8 cellular contexts compared by ENCODE assay signal in genomic region chr10:119541459-119542356, GRCh38. TPM values are rescaled to one million over a fixed set of nuclear protein-coding genes. Genes with fewer than 3 reads are reported as not detected.
A peak's percentile ranks its signal among the peaks of the same experiment; 100 is the strongest.
DNase-seq lines count a peak whose midpoint lies in the region; ATAC-seq, FAIRE-seq and TF ChIP-seq lines count a peak whose summit lies in the region.

No MANE protein-coding gene starts in this region.

- ATAC-seq in foreskin keratinocyte, result no peak
- ATAC-seq in sciatic nerve, result peak; percentile 5

- H3K27me3 ChIP-seq in HUES48 (ENCODE audit: control insufficient read depth, insufficient read depth, low read length) (peaks cover 54% of the 10 kb centered on the region), foreskin keratinocyte (no peaks in the 10 kb centered on the region)

- DNase-seq in GM10266 (ENCODE audit: extremely low spot score) (peak; percentile 60), activated T-cell treated with anti-CD3 and anti-CD28 coated beads for 48 hours (ENCODE audit: low read depth) (peak; percentile 67), foreskin keratinocyte (no peak), sciatic nerve (ENCODE audit: low spot score) (peak; percentile 73), NCI-H524 (lab: John Stamatoyannopoulos, UW) (no peak), NCI-H748 treated with DMSO at 0.1 percent for 48 hours (lab: John Stamatoyannopoulos, UW) (no peak), frontal cortex (ENCODE audit: low spot score in 2 of 2) (no peak)

- no peak overlapping the region for H3K27ac ChIP-seq in HUES48 (ENCODE audit: low read depth, low read length)
- H3K27ac ChIP-seq in foreskin keratinocyte, result peak overlapping the region; percentile 54

- TF ChIP-seq CTCF in GM10266 (IDR thresholded peaks at IDR 0.05; ENCODE audit: control insufficient read depth, insufficient read depth, low read depth, missing control alignments) (no peak), foreskin keratinocyte (conservative IDR thresholded peaks at IDR 0.05) (no peak)

- H3K36me3 ChIP-seq in HUES48 (ENCODE audit: control insufficient read depth, insufficient read depth, low read length), result no peaks in the 10 kb centered on the region

- H3K4me1 ChIP-seq in HUES48 (ENCODE audit: control insufficient read depth, insufficient read depth, low read length) (peaks cover 14% of the 10 kb centered on the region; the same call in 1 of the 2 replicates), foreskin keratinocyte (peaks cover 23% of the 10 kb centered on the region)

- intact Hi-C loops in sciatic nerve (cut with DNase I), result no loop called here

- H3K9ac ChIP-seq in HUES48 (ENCODE audit: low read depth, low read length), result no peak overlapping the region

- peak overlapping the region; percentile 71 for H3K4me3 ChIP-seq in HUES48 (ENCODE audit: low read depth, low read length)

- no peaks in the 10 kb centered on the region for H3K9me3 ChIP-seq in HUES48 (ENCODE audit: control insufficient read depth, insufficient read depth, low read length)

- no peak for FAIRE-seq in frontal cortex (lab: Jason Lieb, UNC)

RNA-seq across cellular contexts. Expression of gene RGS10, which starts 0.8 kb away (rescaled TPM):
- total RNA-seq in foreskin keratinocyte, result 85.7 and 86.5 TPM in 2 replicates
- polyA plus RNA-seq in foreskin keratinocyte, result 124 and 127 TPM in 2 replicates
- total RNA-seq in sciatic nerve, result 30.0 TPM
- 8.2 TPM for total RNA-seq in frontal cortex

RNA-seq across cellular contexts. Expression of gene TIAL1, which starts 55.1 kb away (rescaled TPM):
- total RNA-seq in foreskin keratinocyte (107 and 116 TPM in 2 replicates), sciatic nerve (121 TPM), frontal cortex (51.4 TPM)
- 80.4 and 95.3 TPM in 2 replicates for polyA plus RNA-seq in foreskin keratinocyte

Comparison
In these comparisons a context has a peak if more than half of its experiments do, and no peak if none do; other contexts are left out.
1. DNase-seq: peak in GM10266 (single experiment), activated T-cell treated with anti-CD3 and anti-CD28 coated beads for 48 hours (single experiment) and sciatic nerve (single experiment); none in foreskin keratinocyte (0 of 2), NCI-H524 (0 of 2), NCI-H748 treated with DMSO at 0.1 percent for 48 hours (single experiment) and frontal cortex (0 of 2).